19 cellular contexts compared by ENCODE assay signal in the genomic region with DNA sequence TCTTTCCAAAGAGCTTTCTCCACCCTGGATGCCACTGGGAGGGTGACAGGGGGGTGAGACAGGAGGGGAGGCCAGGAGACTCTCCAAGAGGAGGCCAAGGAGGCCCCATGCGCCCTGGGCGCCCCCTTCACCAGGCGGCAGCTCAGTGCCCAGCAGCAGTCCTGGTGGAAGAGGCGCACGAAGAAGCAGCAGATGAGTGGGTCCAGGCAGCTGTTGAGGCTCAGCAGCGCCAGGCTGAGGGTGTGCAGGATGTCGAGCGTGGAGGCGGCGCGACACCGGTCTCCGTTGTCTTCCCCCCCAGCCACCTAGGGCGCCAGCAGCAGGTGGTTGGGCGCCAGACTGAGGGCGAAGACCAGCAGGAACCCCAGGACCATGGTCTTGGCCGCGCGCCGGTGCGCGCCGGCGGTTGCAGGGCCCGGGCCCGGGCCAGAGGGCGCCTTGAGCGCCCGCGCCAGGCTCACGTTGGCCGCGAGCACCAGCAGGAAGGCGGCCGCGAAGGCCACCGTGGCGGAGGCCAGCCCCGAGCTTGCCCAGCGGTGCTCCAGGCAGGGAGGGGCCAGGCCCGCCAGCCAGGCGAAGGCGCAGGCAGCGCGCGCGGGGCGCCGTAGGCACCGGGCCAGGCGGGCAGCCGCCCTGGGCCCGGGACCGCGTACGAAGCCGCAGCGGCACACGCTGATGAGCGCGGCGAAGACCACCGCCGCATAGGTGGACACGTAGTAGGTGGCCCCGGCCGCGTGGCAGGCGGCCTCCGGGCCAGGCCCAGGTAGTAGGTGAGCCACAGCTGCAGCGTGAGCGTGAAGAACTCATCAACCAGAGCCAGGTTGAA. TPM values are rescaled to one million over a fixed set of nuclear protein-coding genes. Genes with fewer than 3 reads are reported as not detected.
DNase-seq lines count a peak whose midpoint lies in the region; ATAC-seq and TF ChIP-seq lines count a peak whose summit lies in the region.
"Had no signal": no experiment of that assay in that cellular context is flagged by ENCODE, and none has a peak within 500 bp of the region (broad histone marks: within the 10 kb centered on the region; RNA-seq: fewer than 3 reads in every experiment).

No MANE protein-coding gene starts in this region.

- H3K4me3 ChIP-seq in right cardiac atrium (ENCODE audit: low read length) (no peak overlapping the region), adrenal gland (no peak overlapping the region), testis (no peak overlapping the region)
- H3K4me3 ChIP-seq: A549 had no signal

- no peaks in the 10 kb centered on the region for H3K36me3 ChIP-seq in adrenal gland (replicated peaks in 1 of 2)
- H3K36me3 ChIP-seq in testis (ENCODE audit: low read depth, missing control alignments): no peaks in the 10 kb centered on the region
- H3K36me3 ChIP-seq: BE2C had no signal

- H3K27me3 ChIP-seq in right cardiac atrium (ENCODE audit: control insufficient read depth, insufficient read depth) (no peaks in the 10 kb centered on the region), adrenal gland (no peaks in the 10 kb centered on the region), foreskin keratinocyte (peaks cover 9% of the 10 kb centered on the region), testis (no peaks in the 10 kb centered on the region)
- H3K27me3 ChIP-seq: BE2C had no signal

- POLR2A ChIA-PET in RWPE1 (lab: Yijun Ruan, JAX; ENCODE audit: low non-redundant PET): interaction anchor here (0.6 kb wide), 1 partner anchor 68 kb away, joined by 3 read pairs; no protein-coding TSS in a partner anchor

- CTCF ChIA-PET in RWPE1 (lab: Yijun Ruan, JAX): no interaction called here

- WGBS in right cardiac atrium: 54% methylated on average over 72 of the region's 72 CpGs
- 67 to 73% (median 69%) methylated on average over 41 to 72 of the region's 72 CpGs; no CpG with 5 or more reads in 1 of the 4 donors for WGBS in adrenal gland, 4 donors
- 64 to 100% methylated on average over 6 to 72 of the region's 72 CpGs for WGBS in testis, 2 donors

- DNase-seq in right cardiac atrium (peak in 1 of 3 donors; percentile 55), cardiac septum (ENCODE audit: low spot score) (no peak), adrenal gland (peak in 1 of 7 donors; percentile 29), foreskin keratinocyte (no peak), testis (no peak), RWPE1 (ENCODE audit: low spot score) (no peak)
- DNase-seq: BE2C, DMS79, GOT3, NCI-H1694, NCI-H2081 treated with DMSO at 0.1 percent for 48 hours, NCI-H2171 treated with DMSO at 0.1 percent for 48 hours, NCI-H446, NCI-H526, OCI-M1, SHP77 had no signal

- no peaks in the 10 kb centered on the region for H3K9me3 ChIP-seq in right cardiac atrium (ENCODE audit: control insufficient read depth, low read length)
- H3K9me3 ChIP-seq in adrenal gland (replicated peaks in 1 of 3): no peaks in the 10 kb centered on the region
- no peaks in the 10 kb centered on the region for H3K9me3 ChIP-seq in testis
- H3K9me3 ChIP-seq: A549, BE2C had no signal

- TF ChIP-seq CTCF in adrenal gland (IDR thresholded peaks at IDR 0.05) (no peak), foreskin keratinocyte (conservative IDR thresholded peaks at IDR 0.05) (no peak), testis (IDR thresholded peaks at IDR 0.05) (no peak), RWPE1 (conservative IDR thresholded peaks at IDR 0.05; ENCODE audit: low read depth) (no peak)

- no peak overlapping the region for H3K27ac ChIP-seq in right cardiac atrium (ENCODE audit: low read length)
- peak overlapping the region in 3 of 5 donors; percentile 26 to 76 (median 49) for H3K27ac ChIP-seq in adrenal gland
- H3K27ac ChIP-seq in foreskin keratinocyte: no peak overlapping the region
- H3K27ac ChIP-seq in testis: peak overlapping the region; percentile 37 to 71
- no peak overlapping the region for H3K27ac ChIP-seq in RWPE1
- H3K27ac ChIP-seq: A549 had no signal

- no peak for TF ChIP-seq POLR2A in adrenal gland (IDR thresholded peaks at IDR 0.05)
- TF ChIP-seq POLR2A in testis (IDR thresholded peaks at IDR 0.05): no peak

- H3K4me1 ChIP-seq in right cardiac atrium (ENCODE audit: control insufficient read depth, insufficient read depth, low read length): no peaks in the 10 kb centered on the region
- H3K4me1 ChIP-seq in adrenal gland (replicated peaks in 1 of 2): peaks cover 14 to 21% of the 10 kb centered on the region in 2 donors
- H3K4me1 ChIP-seq in foreskin keratinocyte: no peaks in the 10 kb centered on the region
- H3K4me1 ChIP-seq in testis: peaks cover 33% of the 10 kb centered on the region
- H3K4me1 ChIP-seq: A549, BE2C had no signal

- intact Hi-C loops in right cardiac atrium (cut with DNase I) (no loop called here), cardiac septum (cut with DNase I) (no loop called here), adrenal gland (cut with DNase I) (loop anchor here in 1 of 2 donors (5.0 kb wide), 1 partner anchor 49 kb away; a partner anchor contains a TSS), testis (cut with DNase I; ENCODE audit: low total_unique reads) (no loop called here)

- ATAC-seq in right cardiac atrium: peak; percentile 23 to 29
- ATAC-seq in foreskin keratinocyte: peak; percentile 12
- no peak for ATAC-seq in HG02885 (IDR thresholded peaks at IDR 0.05; ENCODE audit: poor library complexity, unreplicated experiment)
- no peak for ATAC-seq in GM21526 (IDR thresholded peaks at IDR 0.05; ENCODE audit: low FRiP score, unreplicated experiment)
- ATAC-seq: A549 had no signal

RNA-seq across cellular contexts. Expression of a gene that starts 8.6 kb away (rescaled TPM):
- total RNA-seq in right cardiac atrium (10 to 100 TPM; 17.0 to 20.2 (median 18.7) TPM), cardiac septum (8.5 TPM), adrenal gland (10 to 100 TPM; 19.8 to 88.9 (median 49.0) TPM), foreskin keratinocyte (16.2 and 18.7 TPM in 2 replicates), testis (10 to 100 TPM; 43.5 to 54.8 TPM)
- polyA plus RNA-seq in right cardiac atrium (31.9 TPM), adrenal gland (10 to 100 TPM; 17.1 to 51.2 (median 37.5) TPM), foreskin keratinocyte (23.6 and 27.5 TPM in 2 replicates), testis (ENCODE audit: insufficient read depth, low read depth, low replicate concordance) (55.8 TPM)

RNA-seq across cellular contexts. Expression of a gene that starts 47.1 kb away (rescaled TPM):
- total RNA-seq in right cardiac atrium: under 1 TPM; 0.08 to 0.21 (median 0.14) TPM
- 0.05 TPM for polyA plus RNA-seq in right cardiac atrium
- 0.11 TPM for total RNA-seq in cardiac septum
- under 1 TPM; 0.17 to 0.83 (median 0.51) TPM for total RNA-seq in adrenal gland
- under 1 TPM; 0.13 to 0.56 (median 0.37) TPM for polyA plus RNA-seq in adrenal gland
- 0.07 TPM in 1 of 2 replicates, not detected in the other for total RNA-seq in foreskin keratinocyte
- polyA plus RNA-seq in foreskin keratinocyte: 0.02 TPM in 2 replicates
- total RNA-seq in testis: 10 to 100 TPM; 19.8 to 22.5 TPM
- polyA plus RNA-seq in testis (ENCODE audit: insufficient read depth, low read depth, low replicate concordance): 10.6 TPM

RNA-seq across cellular contexts. Expression of a gene that starts 55.1 kb away (rescaled TPM):
- total RNA-seq in right cardiac atrium (10 to 100 TPM; 14.3 to 18.1 (median 16.1) TPM), cardiac septum (17.5 TPM), adrenal gland (10 to 100 TPM in 7 of 8 donors, 1 to 10 TPM in 1; 9.6 to 32.7 (median 22.0) TPM), foreskin keratinocyte (11.6 and 13.2 TPM in 2 replicates), testis (10 to 100 TPM; 35.4 to 40.0 TPM)
- polyA plus RNA-seq in right cardiac atrium (11.5 TPM), adrenal gland (10 to 100 TPM; 15.7 to 28.0 (median 21.6) TPM), foreskin keratinocyte (3.8 and 4.4 TPM in 2 replicates), testis (ENCODE audit: insufficient read depth, low read depth, low replicate concordance) (16.0 TPM)

Comparison
In these comparisons a context has a peak if more than half of its experiments do, and no peak if none do; other contexts are left out.
1. ATAC-seq: peak in right cardiac atrium (2 of 2) and foreskin keratinocyte (single experiment); none in HG02885 (single experiment) and GM21526 (single experiment).
2. H3K27ac ChIP-seq: peak in adrenal gland (3 of 5) and testis (2 of 2); none in right cardiac atrium (single experiment), foreskin keratinocyte (single experiment) and RWPE1 (single experiment).
3. RNA of a gene that starts 47.1 kb away (total RNA-seq): 19.8 to 22.5 TPM in testis; 0.17 to 0.83 TPM in adrenal gland, 0.08 to 0.21 TPM in right cardiac atrium, 0.11 TPM in cardiac septum (single experiment) and 0.07 TPM in foreskin keratinocyte; every median in the first group is over 10 times any median in the second.